In genomic region chr9:72038890-72039410, GRCh38 we compare ENCODE assay signal across 8 cellular contexts.
DNase-seq lines count a peak whose midpoint lies in the region; ATAC-seq, FAIRE-seq and TF ChIP-seq lines count a peak whose summit lies in the region.

No MANE protein-coding gene starts in this region.

- ATAC-seq in HG02885 (IDR thresholded peaks at IDR 0.05; ENCODE audit: poor library complexity, unreplicated experiment), result peak; percentile 86

- peak; percentile 75 for DNase-seq in GM13976 (ENCODE audit: low spot score)
- DNase-seq in NCI-H2107 (lab: John Stamatoyannopoulos, UW), result peak; percentile 39
- DNase-seq in activated CD4-positive, CD25-positive, alpha-beta regulatory T cell (lab: John Stamatoyannopoulos, UW), result peak; percentile 8 to 57 (median 18)
- peak; percentile 34 for DNase-seq in central memory CD4-positive, alpha-beta T cell
- peak; percentile 64 for DNase-seq in kidney glomerular epithelial cell (lab: John Stamatoyannopoulos, UW)
- DNase-seq in stimulated activated CD4-positive, alpha-beta T cell treated with anti-CD3 and anti-CD28 coated beads, Interleukin-2, amount 100 ng/mL, for 48 hours, result peak; percentile 67 to 68

- peak; percentile 98 for TF ChIP-seq CTCF in GM13976 (IDR thresholded peaks at IDR 0.05; ENCODE audit: borderline replicate concordance, control extremely low read depth, extremely low read depth, insufficient read depth, missing control alignments)

- in situ Hi-C loops in GM13976 (cut with MboI; ENCODE audit: low sequenced_read_pairs, unreplicated experiment), result loop anchor here (5.0 to 25.0 kb wide), 4 partner anchors 234 to 773 kb away; no protein-coding TSS in a partner anchor

- FAIRE-seq in A204.1 (lab: Jason Lieb, UNC), result peak; percentile 21

Comparison
In these comparisons a context has a peak if more than half of its experiments do, and no peak if none do; other contexts are left out.
1. Peak in every context shown above with its lines: DNase-seq and ATAC-seq.
2. DNase-seq: peak in every context shown above with its lines; median percentile 75 in GM13976; 68 in stimulated activated CD4-positive, alpha-beta T cell treated with anti-CD3 and anti-CD28 coated beads, Interleukin-2, amount 100 ng/mL, for 48 hours; 64 in kidney glomerular epithelial cell; 39 in NCI-H2107; 34 in central memory CD4-positive, alpha-beta T cell; 18 in activated CD4-positive, CD25-positive, alpha-beta regulatory T cell.